In genomic region chr12:110329710-110330109, GRCh38 we compare ENCODE assay signal across 1 cellular context.
TF ChIP-seq lines count a peak whose summit lies in the region.

No MANE protein-coding gene starts in this region.

TF ChIP-seq in K562, 482 proteins besides CTCF, POLR2A, EP300 and RAD21:
- TF ChIP-seq ZBTB33 (CRISPR knock-in tag; IDR thresholded peaks at IDR 0.05) (no peak), HCFC1 (IDR thresholded peaks at IDR 0.05; ENCODE audit: low read depth, low read length) (no peak), ADNP (tag; IDR thresholded peaks at IDR 0.05) (0 out of 2 replicates have a peak, but pooled peaks have one; percentile 25), ZSCAN29 (IDR thresholded peaks at IDR 0.05) (no peak), RBM22 (IDR thresholded peaks at IDR 0.05; ENCODE audit: low read depth, low read length, poor library complexity, severe bottlenecking) (no peak), ZNF3 (CRISPR knock-in tag; IDR thresholded peaks at IDR 0.05) (no peak)
TF ChIP-seq in K562: peak in this region for 1.
